ENCODE assay signal across 8 cellular contexts in genomic region chr15:85582076-85582718, GRCh38.
A peak's percentile ranks its signal among the peaks of the same experiment; 100 is the strongest.
DNase-seq lines count a peak whose midpoint lies in the region; ATAC-seq and TF ChIP-seq lines count a peak whose summit lies in the region.

No MANE protein-coding gene starts in this region.

- no peak overlapping the region for H2BK5ac ChIP-seq in mesendoderm (ENCODE audit: low read length)

- H2BK15ac ChIP-seq in mesendoderm (replicated peaks; ENCODE audit: low read depth) = no peak overlapping the region

- H4K8ac ChIP-seq in mesendoderm (ENCODE audit: low read depth, low read length) = no peak overlapping the region

- peaks cover 11 to 56% of the 10 kb centered on the region in 2 donors for H3K4me1 ChIP-seq in ascending aorta
- peaks cover 22 to 38% of the 10 kb centered on the region in 2 donors for H3K4me1 ChIP-seq in lung (ENCODE audit: control insufficient read depth in 2 of 2, insufficient read depth in 2 of 2, low read length in 2 of 2)
- H3K4me1 ChIP-seq in mesendoderm (ENCODE audit: control insufficient read depth, low read depth, low read length) = no peaks in the 10 kb centered on the region

- peak overlapping the region; percentile 35 to 55 for H3K4me3 ChIP-seq in ascending aorta
- peak overlapping the region; percentile 30 for H3K4me3 ChIP-seq in lung
- no peak overlapping the region for H3K4me3 ChIP-seq in mesendoderm (ENCODE audit: low read length)

- peak overlapping the region; percentile 78 to 83 for H3K27ac ChIP-seq in ascending aorta
- peak overlapping the region; percentile 94 to 98 for H3K27ac ChIP-seq in lung (ENCODE audit: low read depth in 1 of 2, low read length in 1 of 2)
- H3K27ac ChIP-seq in mesendoderm (ENCODE audit: low read depth, low read length) = no peak overlapping the region

- no peak overlapping the region for H4K5ac ChIP-seq in mesendoderm (ENCODE audit: low read length)

- intact Hi-C loops in ascending aorta (cut with DNase I) = loop anchor here (5.0 kb wide), 1 partner anchor 35 kb away; no protein-coding TSS in a partner anchor

- DNase-seq in stimulated activated CD4-positive, alpha-beta T cell treated with anti-CD3 and anti-CD28 coated beads, Interleukin-4, amount 100 ng/mL, for 24 hours = peak; percentile 13
- no peak for DNase-seq in stimulated activated CD4-positive, alpha-beta T cell treated with anti-CD3 and anti-CD28 coated beads, Interleukin-15, amount 100 ng/mL, for 24 hours
- DNase-seq in ascending aorta (ENCODE audit: low spot score in 2 of 2) (peak in 1 of 2 donors; percentile 79), lung (ENCODE audit: low spot score) (no peak), mesendoderm (no peak), T1000 (lab: John Stamatoyannopoulos, UW) (no peak), ecto neural progenitor cell (ENCODE audit: low spot score) (no peak)

- no peak overlapping the region for H2BK120ac ChIP-seq in mesendoderm (ENCODE audit: low read depth, low read length)

- no peak overlapping the region for H3K56ac ChIP-seq in mesendoderm (ENCODE audit: low read length)

- H3K9ac ChIP-seq in mesendoderm (ENCODE audit: low read length) = no peak overlapping the region

- 19 to 22% methylated on average over 2 of the region's 2 CpGs for WGBS in lung, 2 donors
- WGBS in mesendoderm (ENCODE audit: extremely low coverage, insufficient coverage, low lambda C conversion rate) = no CpG with 5 or more reads among the region's 2 CpGs

- no peak overlapping the region for H3K4me2 ChIP-seq in mesendoderm (ENCODE audit: low read length)

- no peaks in the 10 kb centered on the region for H3K27me3 ChIP-seq in ascending aorta
- no peaks in the 10 kb centered on the region for H3K27me3 ChIP-seq in lung (ENCODE audit: control insufficient read depth, insufficient read depth)
- no peaks in the 10 kb centered on the region for H3K27me3 ChIP-seq in mesendoderm (ENCODE audit: insufficient read depth, low read length, poor library complexity)

- H3K79me1 ChIP-seq in mesendoderm (ENCODE audit: low read length) = peaks cover 31% of the 10 kb centered on the region

- no peak overlapping the region for H3K4ac ChIP-seq in mesendoderm (ENCODE audit: low read depth, low read length)

- H3K36me3 ChIP-seq in ascending aorta = no peaks in the 10 kb centered on the region
- peaks cover 0 to 19% of the 10 kb centered on the region in 2 donors for H3K36me3 ChIP-seq in lung (ENCODE audit: control insufficient read depth in 2 of 2, insufficient read depth in 2 of 2, low read length in 2 of 2)
- peaks cover 10% of the 10 kb centered on the region for H3K36me3 ChIP-seq in mesendoderm (ENCODE audit: control insufficient read depth, insufficient read depth, low read length)

- no peak for TF ChIP-seq CTCF in ascending aorta (IDR thresholded peaks at IDR 0.05)
- no peak for TF ChIP-seq CTCF in lung (IDR thresholded peaks at IDR 0.05; ENCODE audit: control extremely low read depth, extremely low read depth)

- H2AK5ac ChIP-seq in mesendoderm (ENCODE audit: low read length) = no peak overlapping the region

- H3K79me2 ChIP-seq in mesendoderm (ENCODE audit: control insufficient read depth, insufficient read depth, low read length) = peaks cover 11% of the 10 kb centered on the region

- no peak overlapping the region for H3K23ac ChIP-seq in mesendoderm (ENCODE audit: low read length)

- no peaks in the 10 kb centered on the region for H3K9me3 ChIP-seq in ascending aorta
- no peaks in the 10 kb centered on the region for H3K9me3 ChIP-seq in lung (ENCODE audit: control insufficient read depth in 2 of 2, insufficient read depth in 1 of 2, low read length in 1 of 2)

- no peak overlapping the region for H3K18ac ChIP-seq in mesendoderm (ENCODE audit: low read length)

- ATAC-seq in HG03558 (IDR thresholded peaks at IDR 0.05; ENCODE audit: extremely low read depth, unreplicated experiment) (peak; percentile 9), lung (ENCODE audit: insufficient read depth, low FRiP score) (no peak)
